1 cellular context compared by ENCODE assay signal in the genomic region with DNA sequence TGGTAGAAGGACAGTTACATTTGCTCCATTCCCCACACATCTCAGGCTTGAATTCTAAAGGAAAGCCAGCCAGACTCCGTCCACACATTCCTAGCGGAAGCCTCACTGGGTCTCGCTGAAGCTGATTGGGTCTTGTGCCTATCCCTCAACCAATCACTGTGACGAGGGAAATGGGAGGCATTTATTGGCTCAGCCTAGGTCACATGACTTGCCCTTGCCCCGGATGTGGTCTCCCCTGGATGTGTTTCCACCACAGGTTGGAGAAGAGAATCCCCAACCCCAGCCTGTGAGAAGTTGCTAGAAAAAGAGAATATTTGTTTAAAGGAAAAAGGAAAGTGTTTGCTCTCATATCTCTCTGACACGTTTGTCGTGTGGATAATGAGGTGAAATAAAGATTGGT.
TF ChIP-seq lines count a peak whose summit lies in the region.

No MANE protein-coding gene starts in this region.

TF ChIP-seq in SK-N-SH, 30 proteins besides CTCF, POLR2A, EP300 and RAD21 (continued from another document):
- TF ChIP-seq, protein P1, sequence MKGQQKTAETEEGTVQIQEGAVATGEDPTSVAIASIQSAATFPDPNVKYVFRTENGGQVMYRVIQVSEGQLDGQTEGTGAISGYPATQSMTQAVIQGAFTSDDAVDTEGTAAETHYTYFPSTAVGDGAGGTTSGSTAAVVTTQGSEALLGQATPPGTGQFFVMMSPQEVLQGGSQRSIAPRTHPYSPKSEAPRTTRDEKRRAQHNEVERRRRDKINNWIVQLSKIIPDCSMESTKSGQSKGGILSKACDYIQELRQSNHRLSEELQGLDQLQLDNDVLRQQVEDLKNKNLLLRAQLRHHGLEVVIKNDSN (IDR thresholded peaks at IDR 0.05; ENCODE audit: borderline replicate concordance, low read depth), result 0 out of 2 replicates have a peak, but pooled peaks have one; percentile 22
- TF ChIP-seq, protein P2, sequence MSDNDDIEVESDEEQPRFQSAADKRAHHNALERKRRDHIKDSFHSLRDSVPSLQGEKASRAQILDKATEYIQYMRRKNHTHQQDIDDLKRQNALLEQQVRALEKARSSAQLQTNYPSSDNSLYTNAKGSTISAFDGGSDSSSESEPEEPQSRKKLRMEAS (IDR thresholded peaks at IDR 0.05; ENCODE audit: low read depth), result no peak
- TF ChIP-seq TAF1 (IDR thresholded peaks at IDR 0.05; ENCODE audit: borderline replicate concordance, low read depth, low read length) (no peak), CHD2 (IDR thresholded peaks at IDR 0.05; ENCODE audit: low read length, partially characterized antibody) (no peak)
